In genomic region chr18:13517369-13517768, GRCh38 we compare ENCODE assay signal across 25 cellular contexts.
"Had no signal": no experiment of that assay in that cellular context is flagged by ENCODE, and none has a peak within 500 bp of the region (broad histone marks: within the 10 kb centered on the region; RNA-seq: fewer than 3 reads in every experiment).

No MANE protein-coding gene starts in this region.

- H3K27me3 ChIP-seq: colonic mucosa, esophagus squamous epithelium, right atrium auricular region, suprapubic skin, thyroid gland had no signal

- FAIRE-seq: keratinocyte had no signal

- H3K4me1 ChIP-seq: colonic mucosa, prostate gland had no signal

- H3K9me3 Mint-ChIP-seq: immature natural killer cell, natural killer cell had no signal

- H3K27ac Mint-ChIP-seq: dendritic cell treated with granulocyte-macrophage colony-stimulating factor and Interleukin-4, amounts not matched to agents 40 ng/mL and 50 ng/mL, for 4 days; immature natural killer cell; natural killer cell had no signal

- H3K4me3 ChIP-seq: colonic mucosa, esophagus squamous epithelium, lower lobe of right lung, prostate gland, right atrium auricular region, smooth muscle cell, suprapubic skin, thyroid gland had no signal

- H3K36me3 Mint-ChIP-seq: natural killer cell had no signal

- H3K36me3 ChIP-seq: colonic mucosa, esophagus squamous epithelium, lower lobe of right lung, prostate gland, right atrium auricular region, suprapubic skin, thyroid gland had no signal

- ATAC-seq: left ventricle myocardium superior; lower lobe of right lung; natural killer cell; sciatic nerve; stimulated activated naive CD8-positive, alpha-beta T cell treated with anti-CD3 and anti-CD28 coated beads, Interleukin-15, amount 100 ng/mL, for 72 hours had no signal

- DNase-seq: colonic mucosa; effector CD8-positive, alpha-beta T cell; erythroblast; esophagus squamous epithelium; foreskin melanocyte; hypothalamus; immature natural killer cell; left ventricle myocardium superior; lower lobe of right lung; natural killer cell; stimulated activated CD4-positive, alpha-beta T cell treated with anti-CD3 and anti-CD28 coated beads, Interleukin-12 subunit alpha, Interleukin-12 subunit beta, amount 100 ng/mL, for 4 hours; stimulated activated CD4-positive, alpha-beta T cell treated with anti-CD3 and anti-CD28 coated beads, Interleukin-1b, Interleukin-23, amount 100 ng/mL, for 48 hours; stimulated activated CD4-positive, alpha-beta T cell treated with anti-CD3 and anti-CD28 coated beads, Interleukin-4, amount 100 ng/mL, for 1 hour; stimulated activated CD8-positive, alpha-beta memory T cell treated with anti-CD3 and anti-CD28 coated beads, Interleukin-4, amount 100 ng/mL, for 48 hours; stimulated activated naive CD4-positive, alpha-beta T cell; stimulated activated naive CD8-positive, alpha-beta T cell treated with anti-CD3 and anti-CD28 coated beads, Interleukin-15, amount 100 ng/mL, for 72 hours; thyroid gland; trophoblast cell had no signal

- H3K27me3 Mint-ChIP-seq: dendritic cell treated with granulocyte-macrophage colony-stimulating factor and Interleukin-4, amounts not matched to agents 40 ng/mL and 50 ng/mL, for 4 days; stimulated activated naive CD8-positive, alpha-beta T cell treated with anti-CD3 and anti-CD28 coated beads, Interleukin-15, amount 100 ng/mL, for 72 hours had no signal

- H3K27ac ChIP-seq: colonic mucosa, esophagus squamous epithelium, lower lobe of right lung, prostate gland, right atrium auricular region, suprapubic skin, thyroid gland had no signal

- H3K4me3 Mint-ChIP-seq: dendritic cell treated with granulocyte-macrophage colony-stimulating factor and Interleukin-4, amounts not matched to agents 40 ng/mL and 50 ng/mL, for 4 days; immature natural killer cell; natural killer cell; stimulated activated naive CD8-positive, alpha-beta T cell treated with anti-CD3 and anti-CD28 coated beads, Interleukin-15, amount 100 ng/mL, for 72 hours had no signal

- H3K9me3 ChIP-seq: colonic mucosa, esophagus squamous epithelium, prostate gland, suprapubic skin, thyroid gland had no signal

- H3K4me2 ChIP-seq: smooth muscle cell had no signal
